Comparison of ENCODE assay signal across 1 cellular context in genomic region chr1:166691476-166691875, GRCh38.
TF ChIP-seq lines count a peak whose summit lies in the region.

No MANE protein-coding gene starts in this region.

TF ChIP-seq in H1, 55 proteins besides CTCF, POLR2A, EP300 and RAD21:
- TF ChIP-seq BRCA1 (IDR thresholded peaks at IDR 0.05; ENCODE audit: low read depth, low read length) (no peak), SP2 (IDR thresholded peaks at IDR 0.05; ENCODE audit: low read length) (no peak), JUND (IDR thresholded peaks at IDR 0.05; ENCODE audit: low read length) (no peak), SIN3A (conservative IDR thresholded peaks at IDR 0.05 in 1 of 2, IDR thresholded peaks at IDR 0.05 in 1 of 2; ENCODE audit: low read depth in 1 of 2, low read length in 2 of 2) (no peak)
